Comparison of ENCODE assay signal across 20 cellular contexts in the genomic region with DNA sequence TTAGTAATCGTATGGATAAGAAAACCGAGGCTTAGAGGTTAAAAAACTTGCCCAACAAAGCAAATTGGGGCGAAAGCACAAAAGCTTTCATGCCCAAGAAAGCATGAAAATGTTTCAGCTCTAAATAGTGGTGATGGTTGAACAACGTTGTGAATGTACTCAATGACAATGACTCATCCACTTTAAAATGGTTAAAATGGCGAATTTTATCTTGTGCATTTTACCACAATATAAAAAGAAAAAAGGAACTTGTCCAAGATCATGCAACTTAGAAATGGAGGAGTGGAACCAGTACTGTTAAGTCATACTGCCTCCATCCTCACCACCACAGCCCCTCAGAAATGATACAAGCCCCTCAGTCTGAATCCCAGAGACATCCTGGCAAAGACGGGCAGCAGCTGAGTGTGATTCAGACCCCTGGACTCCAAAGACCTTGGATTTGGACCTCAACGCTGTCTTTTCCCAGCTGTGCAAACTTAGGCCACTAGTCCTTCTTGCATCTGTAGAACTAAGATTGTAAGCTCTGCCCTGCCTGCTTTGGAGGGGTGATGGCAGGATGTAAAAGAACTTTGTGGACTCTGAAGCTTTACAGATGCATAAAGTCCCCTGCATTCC.
DNase-seq lines count a peak whose midpoint lies in the region; ATAC-seq and TF ChIP-seq lines count a peak whose summit lies in the region.
"Had no signal": no experiment of that assay in that cellular context is flagged by ENCODE, and none has a peak within 500 bp of the region (broad histone marks: within the 10 kb centered on the region; RNA-seq: fewer than 3 reads in every experiment).

No MANE protein-coding gene starts in this region.

- peaks cover 17% of the 10 kb centered on the region for H3K27me3 Mint-ChIP-seq in osteocyte (ENCODE audit: unreplicated experiment)

- H3K4me1 Mint-ChIP-seq in osteocyte (ENCODE audit: unreplicated experiment) = no peaks in the 10 kb centered on the region
- H3K4me1 Mint-ChIP-seq: activated CD4-positive, alpha-beta memory T cell treated with anti-CD3 and anti-CD28 coated beads, Interleukin-2, amount 10 ng/mL, durations not matched to agents 7 days and 5 days; B cell; T-helper 17 cell had no signal

- H3K27ac Mint-ChIP-seq in osteocyte (ENCODE audit: unreplicated experiment) = no peak overlapping the region
- H3K27ac Mint-ChIP-seq: activated CD4-positive, alpha-beta memory T cell treated with anti-CD3 and anti-CD28 coated beads, Interleukin-2, amount 10 ng/mL, durations not matched to agents 7 days and 5 days; B cell; T-helper 17 cell had no signal

- no peak for TF ChIP-seq POLR2A in right lobe of liver (IDR thresholded peaks at IDR 0.05)

- H3K36me3 Mint-ChIP-seq in osteocyte (ENCODE audit: unreplicated experiment) = no peaks in the 10 kb centered on the region

- no peaks in the 10 kb centered on the region for H3K4me1 ChIP-seq in right lobe of liver
- H3K4me1 ChIP-seq: lower lobe of right lung had no signal

- no peaks in the 10 kb centered on the region for H3K9me3 ChIP-seq in right lobe of liver
- H3K9me3 ChIP-seq: lower lobe of right lung had no signal

- H3K4me3 ChIP-seq in brain microvascular endothelial cell (ENCODE audit: low read depth, low read length) (no peak overlapping the region), right lobe of liver (no peak overlapping the region)
- H3K4me3 ChIP-seq: lower lobe of right lung had no signal

- ATAC-seq in right lobe of liver = no peak
- ATAC-seq: HepG2; lower lobe of right lung; stimulated activated naive CD8-positive, alpha-beta T cell treated with anti-CD3 and anti-CD28 coated beads, Interleukin-15, Interleukin-2, amounts not matched to agents 100 U/mL and 50 U/mL, for 24 hours; T-helper 17 cell had no signal

- in situ Hi-C loops in brain microvascular endothelial cell (cut with HindIII; ENCODE audit: low pct_ligation_motif_present, low sequenced_read_pairs) = no loop called here

- no peak for TF ChIP-seq CTCF in brain microvascular endothelial cell (IDR thresholded peaks at IDR 0.05; ENCODE audit: low read depth, low read length, missing control alignments)
- no peak for TF ChIP-seq CTCF in osteocyte (IDR thresholded peaks at IDR 0.05)
- no peak for TF ChIP-seq CTCF in right lobe of liver (IDR thresholded peaks at IDR 0.05)

- no peaks in the 10 kb centered on the region for H3K9me3 Mint-ChIP-seq in osteocyte (ENCODE audit: unreplicated experiment)
- H3K9me3 Mint-ChIP-seq: activated CD4-positive, alpha-beta memory T cell treated with anti-CD3 and anti-CD28 coated beads, Interleukin-2, amount 10 ng/mL, durations not matched to agents 7 days and 5 days had no signal

- WGBS in right lobe of liver (ENCODE audit: insufficient coverage, low coverage, low lambda C conversion rate, missing lambda C conversion rate) = 67% methylated on average over 7 of the region's 7 CpGs

- H3K27me3 ChIP-seq in brain microvascular endothelial cell (replicated peaks) (no peaks in the 10 kb centered on the region), right lobe of liver (no peaks in the 10 kb centered on the region)

- intact Hi-C loops in right lobe of liver (cut with DNase I) = no loop called here

- DNase-seq in HT1080 (ENCODE audit: low read depth) (peak; percentile 60), OCI-M1 (lab: John Stamatoyannopoulos, UW) (peak; percentile 74), brain microvascular endothelial cell (peak; percentile 42), osteocyte (ENCODE audit: extremely low spot score, unreplicated experiment) (peak; percentile 40), retina (no peak), right lobe of liver (no peak), cerebellar cortex (ENCODE audit: low spot score) (no peak)
- DNase-seq: activated CD4-positive, alpha-beta memory T cell treated with anti-CD3 and anti-CD28 coated beads, Interleukin-2, amount 10 ng/mL, durations not matched to agents 7 days and 5 days; activated CD4-positive, CD25-positive, alpha-beta regulatory T cell; amygdala; effector memory CD4-positive, alpha-beta T cell; lower lobe of right lung; NCI-H187; NCI-H510A; occipital lobe; Right ventricle myocardium superior; stimulated activated naive CD8-positive, alpha-beta T cell treated with anti-CD3 and anti-CD28 coated beads, Interleukin-15, Interleukin-2, amounts not matched to agents 100 U/mL and 50 U/mL, for 24 hours; T-helper 17 cell had no signal

- H3K27ac ChIP-seq in brain microvascular endothelial cell (no peak overlapping the region), right lobe of liver (no peak overlapping the region)
- H3K27ac ChIP-seq: lower lobe of right lung had no signal

- no peak overlapping the region for H3K4me3 Mint-ChIP-seq in osteocyte (ENCODE audit: unreplicated experiment)
- H3K4me3 Mint-ChIP-seq: activated CD4-positive, alpha-beta memory T cell treated with anti-CD3 and anti-CD28 coated beads, Interleukin-2, amount 10 ng/mL, durations not matched to agents 7 days and 5 days; B cell; T-helper 17 cell had no signal

- H3K36me3 ChIP-seq in brain microvascular endothelial cell (replicated peaks) (no peaks in the 10 kb centered on the region), right lobe of liver (no peaks in the 10 kb centered on the region)
- H3K36me3 ChIP-seq: lower lobe of right lung had no signal

Comparison
In these comparisons a context has a peak if more than half of its experiments do, and no peak if none do; other contexts are left out.
1. DNase-seq: peak in HT1080 (single experiment), OCI-M1 (single experiment), brain microvascular endothelial cell (single experiment) and osteocyte (single experiment); none in retina (single experiment), right lobe of liver (0 of 3) and cerebellar cortex (single experiment).